Comparison of ENCODE assay signal across 8 cellular contexts in genomic region chr10:118754556-118755423, GRCh38. TPM values are rescaled to one million over a fixed set of nuclear protein-coding genes. Genes with fewer than 3 reads are reported as not detected.
A peak's percentile ranks its signal among the peaks of the same experiment; 100 is the strongest.
DNase-seq lines count a peak whose midpoint lies in the region; ATAC-seq and TF ChIP-seq lines count a peak whose summit lies in the region.

CACUL1 (minus strand) TSS chr10:118754970; CDS start chr10:118754762, 208 bp downstream.

- DNase-seq in GM03348 (ENCODE audit: low spot score), result peak; percentile 100
- DNase-seq in HFF-Myc (ENCODE audit: extremely low read depth, low read depth), result peak; percentile 98
- DNase-seq in NAMALWA (ENCODE audit: low spot score), result peak; percentile 99
- DNase-seq in SK-N-DZ (ENCODE audit: low spot score), result peak; percentile 100
- DNase-seq in activated naive CD4-positive, alpha-beta T cell treated with anti-CD3 and anti-CD28 coated beads for 36 hours, result peak; percentile 99
- DNase-seq in substantia nigra (lab: John Stamatoyannopoulos, UW), result peak; percentile 88 to 100 (median 99)

- H3K4me3 ChIP-seq in HFF-Myc (replicated peaks; ENCODE audit: low read depth, low read length) (peak within 1 kb of the TSS; percentile 95), gastroesophageal sphincter (peak within 1 kb of the TSS; percentile 77 to 99), neutrophil (ENCODE audit: low read depth in 1 of 2, low read length in 1 of 2) (peak within 1 kb of the TSS; percentile 98 to 99)

- H3K9me3 Mint-ChIP-seq in activated naive CD4-positive, alpha-beta T cell treated with anti-CD3 and anti-CD28 coated beads for 36 hours, result no peaks in the 10 kb centered on the region

- H3K36me3 ChIP-seq in gastroesophageal sphincter, result no peaks in the 10 kb centered on the region
- H3K36me3 ChIP-seq in neutrophil, result no peaks in the 10 kb centered on the region

- peaks cover 0 to 46% (median 0%) of the 10 kb centered on the region in 3 donors for H3K4me1 ChIP-seq in gastroesophageal sphincter
- peaks cover 23 to 36% of the 10 kb centered on the region in 2 experiments for H3K4me1 ChIP-seq in neutrophil (ENCODE audit: control insufficient read depth in 1 of 2, insufficient read depth in 1 of 2, low read depth in 1 of 2, low read length in 1 of 2)

- no peak for TF ChIP-seq EP300 in gastroesophageal sphincter (IDR thresholded peaks at IDR 0.05)

- WGBS in gastroesophageal sphincter (ENCODE audit: low coverage in 1 of 2), 2 donors, result no CpG with 5 or more reads among the region's 87 CpGs

- peak; percentile 100 for ATAC-seq in gastroesophageal sphincter

- no peaks in the 10 kb centered on the region for H3K27me3 ChIP-seq in gastroesophageal sphincter
- H3K27me3 ChIP-seq in neutrophil, result peaks cover 43% of the 10 kb centered on the region

- H3K4me1 Mint-ChIP-seq in activated naive CD4-positive, alpha-beta T cell treated with anti-CD3 and anti-CD28 coated beads for 36 hours (ENCODE audit: low read depth), result peaks cover 37% of the 10 kb centered on the region

- peak within 1 kb of the TSS; percentile 54 to 95 (median 89) for H3K27ac ChIP-seq in gastroesophageal sphincter
- peak within 1 kb of the TSS; percentile 95 for H3K27ac ChIP-seq in neutrophil
- H3K27ac ChIP-seq in substantia nigra (ENCODE audit: low read depth, low read length, poor library complexity, severe bottlenecking), result peak within 1 kb of the TSS; percentile 74

- no peaks in the 10 kb centered on the region for H3K27me3 Mint-ChIP-seq in activated naive CD4-positive, alpha-beta T cell treated with anti-CD3 and anti-CD28 coated beads for 36 hours (ENCODE audit: low read depth)

- no peaks in the 10 kb centered on the region for H3K9me3 ChIP-seq in gastroesophageal sphincter
- no peaks in the 10 kb centered on the region for H3K9me3 ChIP-seq in neutrophil

- H3K36me3 Mint-ChIP-seq in activated naive CD4-positive, alpha-beta T cell treated with anti-CD3 and anti-CD28 coated beads for 36 hours (ENCODE audit: low read depth), result no peaks in the 10 kb centered on the region

- peak within 1 kb of the TSS; percentile 95 for H3K4me3 Mint-ChIP-seq in activated naive CD4-positive, alpha-beta T cell treated with anti-CD3 and anti-CD28 coated beads for 36 hours

- intact Hi-C loops in activated naive CD4-positive, alpha-beta T cell treated with anti-CD3 and anti-CD28 coated beads for 36 hours (cut with micrococcal nuclease), result loop anchor here (1.0 to 10.0 kb wide), 16 partner anchors 56 to 1379 kb away; partner anchors contain the start of genes BAG3, EIF3A, FAM204A and INPP5F

- no peak for TF ChIP-seq CTCF in HFF-Myc (IDR thresholded peaks at IDR 0.05; ENCODE audit: low read depth, low read length, missing control alignments)
- peak in 1 of 4 experiments; percentile 16 for TF ChIP-seq CTCF in gastroesophageal sphincter (IDR thresholded peaks at IDR 0.05)
- peak; percentile 55 for TF ChIP-seq CTCF in neutrophil (IDR thresholded peaks at IDR 0.05)

- CTCF ChIA-PET in activated naive CD4-positive, alpha-beta T cell treated with anti-CD3 and anti-CD28 coated beads for 36 hours (lab: Charles Lee), result interaction anchor here (0.7 to 1.4 kb wide), 4 partner anchors 14 to 95 kb away, joined by 3 to 6 read pairs (median 4); no protein-coding TSS in a partner anchor

- TF ChIP-seq POLR2A in gastroesophageal sphincter (IDR thresholded peaks at IDR 0.05), result peak; percentile 52 to 53

- peak within 1 kb of the TSS; percentile 82 for H3K27ac Mint-ChIP-seq in activated naive CD4-positive, alpha-beta T cell treated with anti-CD3 and anti-CD28 coated beads for 36 hours

RNA-seq across cellular contexts. Expression of gene CACUL1, which starts in this region (rescaled TPM):
- 8.5 and 17.1 TPM in 2 replicates for polyA plus RNA-seq in SK-N-DZ (2014; cell fraction: cytosol; rRNA removed)
- 11.5 and 24.2 TPM in 2 replicates for polyA plus RNA-seq in SK-N-DZ (2014; cell fraction: nucleus; rRNA removed)
- 10 to 100 TPM; 18.4 to 19.2 TPM for total RNA-seq in activated naive CD4-positive, alpha-beta T cell treated with anti-CD3 and anti-CD28 coated beads for 36 hours
- 10 to 100 TPM; 35.7 to 67.2 (median 45.6) TPM for total RNA-seq in gastroesophageal sphincter

Comparison
In these comparisons a context has a peak if more than half of its experiments do, and no peak if none do; other contexts are left out.
1. Peak in every context shown above with its lines: DNase-seq, ATAC-seq, H3K4me3 ChIP-seq and H3K27ac ChIP-seq.